26 cellular contexts compared by ENCODE assay signal in genomic region chr3:146223401-146224373, GRCh38. TPM values are rescaled to one million over a fixed set of nuclear protein-coding genes. Genes with fewer than 3 reads are reported as not detected.
DNase-seq lines count a peak whose midpoint lies in the region; ATAC-seq and TF ChIP-seq lines count a peak whose summit lies in the region.
"Had no signal": no experiment of that assay in that cellular context is flagged by ENCODE, and none has a peak within 500 bp of the region (broad histone marks: within the 10 kb centered on the region; RNA-seq: fewer than 3 reads in every experiment).

No MANE protein-coding gene starts in this region.

- POLR2A ChIA-PET in WTC11 (lab: Charles Lee) = no interaction called here
- POLR2A ChIA-PET in CD8-positive, alpha-beta memory T cell (lab: Charles Lee) = no interaction called here

- H3K4me1 ChIP-seq in CD8-positive, alpha-beta memory T cell (ENCODE audit: insufficient read depth, low read length) = no peaks in the 10 kb centered on the region
- H3K4me1 ChIP-seq: neural progenitor cell had no signal

- in situ Hi-C loops in ACHN (cut with HindIII; ENCODE audit: low pct_ligation_motif_present, low pct_unique_long_range_greater_than_20kb, low sequenced_read_pairs) = no loop called here

- H3K27ac Mint-ChIP-seq in WTC11 = no peak overlapping the region
- no peak overlapping the region for H3K27ac Mint-ChIP-seq in CD8-positive, alpha-beta memory T cell
- H3K27ac Mint-ChIP-seq: neural progenitor cell had no signal

- peaks cover 10% of the 10 kb centered on the region for H3K36me3 Mint-ChIP-seq in WTC11
- no peaks in the 10 kb centered on the region for H3K36me3 Mint-ChIP-seq in CD8-positive, alpha-beta memory T cell

- TF ChIP-seq CTCF in WTC11 (IDR thresholded peaks at IDR 0.05) = no peak

- no peak overlapping the region for H3K4me3 Mint-ChIP-seq in WTC11
- H3K4me3 Mint-ChIP-seq in CD8-positive, alpha-beta memory T cell = no peak overlapping the region
- H3K4me3 Mint-ChIP-seq: neural progenitor cell had no signal

- peaks cover 3% of the 10 kb centered on the region; the same call in 1 of the 2 replicates for H3K9me3 Mint-ChIP-seq in WTC11
- H3K9me3 Mint-ChIP-seq in CD8-positive, alpha-beta memory T cell = no peaks in the 10 kb centered on the region

- H3K4me3 ChIP-seq in CD8-positive, alpha-beta memory T cell (ENCODE audit: low read length) = no peak overlapping the region
- H3K4me3 ChIP-seq: coronary artery, GM12878, neural progenitor cell, PC-9, upper lobe of right lung had no signal

- ATAC-seq in WTC11 (no peak), GM21576 (IDR thresholded peaks at IDR 0.05; ENCODE audit: unreplicated experiment) (no peak), HG03108 (IDR thresholded peaks at IDR 0.05; ENCODE audit: unreplicated experiment) (no peak)
- ATAC-seq: GM12878; stimulated activated naive CD8-positive, alpha-beta T cell treated with anti-CD3 and anti-CD28 coated beads, Interleukin-15, Interleukin-2, amounts not matched to agents 100 U/mL and 50 U/mL, for 24 hours had no signal

- no peaks in the 10 kb centered on the region for H3K9me3 ChIP-seq in CD8-positive, alpha-beta memory T cell (ENCODE audit: low read length)
- H3K9me3 ChIP-seq: upper lobe of right lung had no signal

- H3K36me3 ChIP-seq in CD8-positive, alpha-beta memory T cell (ENCODE audit: insufficient read depth, low read length) = no peaks in the 10 kb centered on the region
- H3K36me3 ChIP-seq: neural progenitor cell, upper lobe of right lung had no signal

- H3K4me1 Mint-ChIP-seq in WTC11 = peaks cover 29% of the 10 kb centered on the region
- H3K4me1 Mint-ChIP-seq in CD8-positive, alpha-beta memory T cell = no peaks in the 10 kb centered on the region

- no peak overlapping the region for H3K27ac ChIP-seq in CD8-positive, alpha-beta memory T cell (ENCODE audit: low read depth, low read length)
- H3K27ac ChIP-seq: epithelial cell of prostate, KMS-11, neural progenitor cell, PC-9, upper lobe of right lung had no signal

- DNase-seq in ACHN (peak; percentile 83), WTC11 (ENCODE audit: low spot score) (no peak), glomerular visceral epithelial cell (ENCODE audit: extremely low spot score) (peak; percentile 47), pulmonary artery endothelial cell (ENCODE audit: low read depth, low spot score) (peak; percentile 67)
- no peak for DNase-seq in stimulated activated CD4-positive, alpha-beta T cell treated with anti-CD3 and anti-CD28 coated beads, Interleukin-4, amount 100 ng/mL, for 4 hours
- no peak for DNase-seq in CD8-positive, alpha-beta memory T cell
- DNase-seq: activated CD4-positive, alpha-beta T cell treated with anti-CD3 and anti-CD28 coated beads for 4 hours; activated gamma-delta T cell; amygdala; GDM1; head of caudate nucleus; NCI-H1048; NCI-H2107; NCI-H774; retina; stimulated activated naive CD8-positive, alpha-beta T cell treated with anti-CD3 and anti-CD28 coated beads, Interleukin-15, Interleukin-2, amounts not matched to agents 100 U/mL and 50 U/mL, for 24 hours; T-helper 9 cell; upper lobe of right lung had no signal

- no peaks in the 10 kb centered on the region for H3K27me3 Mint-ChIP-seq in WTC11 (ENCODE audit: low read depth)
- peaks cover 0 to 2% of the 10 kb centered on the region in 2 donors for H3K27me3 Mint-ChIP-seq in CD8-positive, alpha-beta memory T cell

- H3K27me3 ChIP-seq in CD8-positive, alpha-beta memory T cell (ENCODE audit: insufficient read depth, low read length, poor library complexity, severe bottlenecking) = no peaks in the 10 kb centered on the region
- H3K27me3 ChIP-seq: neural progenitor cell, upper lobe of right lung had no signal

- CTCF ChIA-PET in WTC11 (lab: Charles Lee) = interaction anchor here (1.6 to 2.4 kb wide), 2 partner anchors 35 to 103 kb away, joined by 5 to 12 read pairs; no protein-coding TSS in a partner anchor
- CTCF ChIA-PET in CD8-positive, alpha-beta memory T cell (lab: Charles Lee) = interaction anchor here (1.1 kb wide), 1 partner anchor 357 kb away, joined by 3 read pairs; no protein-coding TSS in a partner anchor

TF ChIP-seq in WTC11, 78 proteins besides CTCF, POLR2A, EP300 and RAD21:
- TF ChIP-seq GABPB1 (CRISPR knock-in tag; IDR thresholded peaks at IDR 0.05) (0 out of 2 replicates have a peak, but pooled peaks have one; percentile 11), ELF4 (CRISPR knock-in tag; IDR thresholded peaks at IDR 0.05; ENCODE audit: low read depth) (no peak), HMGA2 (CRISPR knock-in tag; IDR thresholded peaks at IDR 0.05) (peak; percentile 96; the same call in 1 of the 2 replicates)

RNA-seq across cellular contexts. Expression of gene PLSCR4, which starts 27.2 kb away (rescaled TPM):
- total RNA-seq in WTC11 (2021) (3.5 to 5.7 TPM (median 3.8 TPM) in 3 replicates), pulmonary artery endothelial cell (89.9 and 102 TPM in 2 replicates)
- total RNA-seq in CD8-positive, alpha-beta memory T cell = not detected
- polyA plus RNA-seq in CD8-positive, alpha-beta memory T cell = not detected
- total RNA-seq: GM12878 had no signal

Comparison
In these comparisons a context has a peak if more than half of its experiments do, and no peak if none do; other contexts are left out.
1. DNase-seq: peak in ACHN (single experiment), glomerular visceral epithelial cell (single experiment) and pulmonary artery endothelial cell (single experiment); none in WTC11 (single experiment), stimulated activated CD4-positive, alpha-beta T cell treated with anti-CD3 and anti-CD28 coated beads, Interleukin-4, amount 100 ng/mL, for 4 hours (0 of 2) and CD8-positive, alpha-beta memory T cell (0 of 5).
2. RNA of gene PLSCR4, which starts 27.2 kb away (total RNA-seq): 89.9 to 102 TPM in pulmonary artery endothelial cell; 3.5 to 5.7 TPM in WTC11 and not detected in CD8-positive, alpha-beta memory T cell; every median in the first group is over 10 times any median in the second.